9 cellular contexts compared by ENCODE assay signal in the genomic region with DNA sequence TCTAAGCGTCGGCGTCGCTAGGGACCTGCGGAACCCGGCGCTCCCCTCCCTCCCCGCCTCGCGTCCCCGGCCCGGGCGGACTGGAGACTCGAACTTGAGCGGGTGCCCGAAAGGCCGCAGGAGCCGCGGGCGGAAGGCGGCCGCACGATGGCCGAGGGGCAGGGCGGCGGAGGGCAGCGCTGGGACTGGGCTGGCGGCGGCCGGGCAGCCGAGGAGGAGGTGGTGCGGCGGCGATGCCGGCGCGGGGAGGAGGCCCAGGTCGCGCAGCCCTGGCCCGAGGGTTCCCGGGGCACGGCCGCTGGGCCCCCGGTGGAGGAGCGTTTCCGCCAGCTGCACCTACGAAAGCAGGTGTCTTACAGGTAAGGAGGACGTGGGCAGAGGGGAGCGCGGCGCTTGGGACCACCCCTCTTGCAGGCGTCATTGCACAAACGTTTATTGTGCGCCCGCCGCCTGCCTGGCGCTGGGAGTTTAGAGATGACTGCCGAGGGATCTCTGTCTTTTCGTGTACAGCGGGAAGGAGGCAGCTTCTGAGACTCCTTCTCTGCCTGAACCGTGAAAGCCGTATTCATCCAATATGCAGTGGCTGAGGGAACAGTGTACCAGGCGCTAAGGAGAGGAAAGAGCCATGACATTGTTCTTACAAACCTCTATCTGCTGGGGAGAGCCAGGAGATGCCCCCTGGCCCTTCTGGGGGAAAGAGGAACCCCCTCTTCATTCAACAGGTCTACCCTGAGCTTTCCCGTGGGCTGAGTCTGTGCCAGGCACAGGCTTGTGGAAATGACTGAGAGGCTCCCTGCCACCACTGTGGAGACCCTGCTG. TPM values are rescaled to one million over a fixed set of nuclear protein-coding genes. Genes with fewer than 3 reads are reported as not detected.
A peak's percentile ranks its signal among the peaks of the same experiment; 100 is the strongest.
DNase-seq lines count a peak whose midpoint lies in the region; ATAC-seq, FAIRE-seq and TF ChIP-seq lines count a peak whose summit lies in the region.
"Had no signal": no experiment of that assay in that cellular context is flagged by ENCODE, and none has a peak within 500 bp of the region (broad histone marks: within the 10 kb centered on the region; RNA-seq: fewer than 3 reads in every experiment).

No MANE protein-coding gene starts in this region.

- H3K4me3 ChIP-seq in HUES48 (ENCODE audit: low read depth, low read length) (peak overlapping the region; percentile 69), urinary bladder (ENCODE audit: low read depth, low read length) (peak overlapping the region; percentile 47)

- peak; percentile 27 for DNase-seq in activated naive CD8-positive, alpha-beta T cell treated with anti-CD3 and anti-CD28 coated beads, Interleukin-2, amount 50 U/mL, for 24 hours
- DNase-seq in left kidney (ENCODE audit: low read depth, low spot score) (peak; percentile 70), urothelium cell line (ENCODE audit: low spot score) (no peak), kidney tubule cell (ENCODE audit: low spot score) (no peak)
- no peak for DNase-seq in stimulated activated CD8-positive, alpha-beta memory T cell treated with anti-CD3 and anti-CD28 coated beads, Interleukin-4, amount 100 ng/mL, for 48 hours

- H3K4me3 Mint-ChIP-seq in activated naive CD8-positive, alpha-beta T cell treated with anti-CD3 and anti-CD28 coated beads, Interleukin-2, amount 50 U/mL, for 24 hours: peak overlapping the region; percentile 59

- 7% methylated on average over 64 of the region's 64 CpGs for WGBS in urinary bladder

- H3K4me1 ChIP-seq in HUES48 (ENCODE audit: control insufficient read depth, insufficient read depth, low read length): peaks cover 52% of the 10 kb centered on the region
- no peaks in the 10 kb centered on the region for H3K4me1 ChIP-seq in urinary bladder (ENCODE audit: insufficient read depth)

- no peaks in the 10 kb centered on the region for H3K36me3 Mint-ChIP-seq in activated naive CD8-positive, alpha-beta T cell treated with anti-CD3 and anti-CD28 coated beads, Interleukin-2, amount 50 U/mL, for 24 hours (ENCODE audit: low read depth)

- no peak overlapping the region for H3K27ac Mint-ChIP-seq in activated naive CD8-positive, alpha-beta T cell treated with anti-CD3 and anti-CD28 coated beads, Interleukin-2, amount 50 U/mL, for 24 hours

- no peak overlapping the region for H3K9ac ChIP-seq in HUES48 (ENCODE audit: low read depth, low read length)

- H3K36me3 ChIP-seq in HUES48 (ENCODE audit: control insufficient read depth, insufficient read depth, low read length) (no peaks in the 10 kb centered on the region), urinary bladder (ENCODE audit: insufficient read depth) (no peaks in the 10 kb centered on the region)

- H3K9me3 ChIP-seq in HUES48 (ENCODE audit: control insufficient read depth, insufficient read depth, low read length): no peaks in the 10 kb centered on the region

- peaks cover 11% of the 10 kb centered on the region for H3K27me3 Mint-ChIP-seq in activated naive CD8-positive, alpha-beta T cell treated with anti-CD3 and anti-CD28 coated beads, Interleukin-2, amount 50 U/mL, for 24 hours

- H3K4me1 Mint-ChIP-seq in activated naive CD8-positive, alpha-beta T cell treated with anti-CD3 and anti-CD28 coated beads, Interleukin-2, amount 50 U/mL, for 24 hours: peaks cover 49% of the 10 kb centered on the region

- no peaks in the 10 kb centered on the region for H3K9me3 Mint-ChIP-seq in activated naive CD8-positive, alpha-beta T cell treated with anti-CD3 and anti-CD28 coated beads, Interleukin-2, amount 50 U/mL, for 24 hours

- peak; percentile 11 for ATAC-seq in activated naive CD8-positive, alpha-beta T cell treated with anti-CD3 and anti-CD28 coated beads, Interleukin-2, amount 50 U/mL, for 24 hours

- TF ChIP-seq CTCF in 22Rv1 (IDR thresholded peaks at IDR 0.05): no peak

- peaks cover 56% of the 10 kb centered on the region for H3K27me3 ChIP-seq in HUES48 (ENCODE audit: control insufficient read depth, insufficient read depth, low read length)

- H3K27ac ChIP-seq in 22Rv1 (peak overlapping the region; percentile 37; the same call in 1 of the 2 replicates), HUES48 (ENCODE audit: low read depth, low read length) (no peak overlapping the region), urinary bladder (ENCODE audit: low read depth) (no peak overlapping the region)

- FAIRE-seq in urothelium cell line (lab: Jason Lieb, UNC): no peak
- FAIRE-seq: GM18507 had no signal

RNA-seq across cellular contexts. Expression of a gene that starts 13.9 kb away (rescaled TPM):
- 18.5 TPM for total RNA-seq in urinary bladder
- 47.8 TPM for polyA plus RNA-seq in urinary bladder

RNA-seq across cellular contexts. Expression of a gene that starts 48.1 kb away (rescaled TPM):
- total RNA-seq in urinary bladder: 68.8 TPM
- 58.3 TPM for polyA plus RNA-seq in urinary bladder

RNA-seq across cellular contexts. Expression of a gene that starts 55.9 kb away (rescaled TPM):
- total RNA-seq in urinary bladder: 44.3 TPM
- polyA plus RNA-seq in urinary bladder: 20.0 TPM

RNA-seq across cellular contexts. Expression of a gene that starts 58.2 kb away (rescaled TPM):
- 0.21 TPM for total RNA-seq in urinary bladder
- polyA plus RNA-seq in urinary bladder: 0.56 TPM

Comparison
In these comparisons a context has a peak if more than half of its experiments do, and no peak if none do; other contexts are left out.
1. DNase-seq: peak in activated naive CD8-positive, alpha-beta T cell treated with anti-CD3 and anti-CD28 coated beads, Interleukin-2, amount 50 U/mL, for 24 hours (single experiment) and left kidney (single experiment); none in urothelium cell line (single experiment), kidney tubule cell (single experiment) and stimulated activated CD8-positive, alpha-beta memory T cell treated with anti-CD3 and anti-CD28 coated beads, Interleukin-4, amount 100 ng/mL, for 48 hours (single experiment).